17 cellular contexts compared by ENCODE assay signal in genomic region chr6:128278876-128279275, GRCh38.
A peak's percentile ranks its signal among the peaks of the same experiment; 100 is the strongest.
DNase-seq lines count a peak whose midpoint lies in the region; ATAC-seq, FAIRE-seq and TF ChIP-seq lines count a peak whose summit lies in the region.
"Had no signal": no experiment of that assay in that cellular context is flagged by ENCODE, and none has a peak within 500 bp of the region (broad histone marks: within the 10 kb centered on the region; RNA-seq: fewer than 3 reads in every experiment).

No MANE protein-coding gene starts in this region.

- POLR2A ChIA-PET in IMR-90 (lab: Charles Lee; ENCODE audit: unreplicated experiment) = no interaction called here

- H3K4me2 ChIP-seq in IMR-90 (ENCODE audit: low read depth, low read length) (no peak overlapping the region), mammary epithelial cell (ENCODE audit: insufficient read depth, low read depth, low read length) (no peak overlapping the region)
- H3K4me2 ChIP-seq: PC-9, SK-N-SH had no signal

- H2AK5ac ChIP-seq in IMR-90 (ENCODE audit: low read depth, low read length) = no peak overlapping the region; the same call in 1 of the 2 replicates

- no peak overlapping the region for H4K91ac ChIP-seq in IMR-90 (ENCODE audit: insufficient read depth, low read depth, low read length)

- H2BK120ac ChIP-seq in IMR-90 (ENCODE audit: low read depth, low read length) = no peak overlapping the region

- no peak overlapping the region for H3K9ac ChIP-seq in IMR-90 (ENCODE audit: low read depth, low read length)
- no peak overlapping the region for H3K9ac ChIP-seq in mammary epithelial cell (ENCODE audit: insufficient read depth, low read length)
- H3K9ac ChIP-seq: SK-N-SH had no signal

- TF ChIP-seq RAD21 in IMR-90 (IDR thresholded peaks at IDR 0.05; ENCODE audit: low read length) = no peak

- H2BK15ac ChIP-seq in IMR-90 (ENCODE audit: low read depth, low read length) = no peak overlapping the region

- intact Hi-C loops in IMR-90 (cut with micrococcal nuclease) = loop anchor here (5.0 kb wide), 1 partner anchor 238 kb away; no protein-coding TSS in a partner anchor
- intact Hi-C loops in pancreas (cut with DNase I) = no loop called here
- intact Hi-C loops in mammary epithelial cell (cut with micrococcal nuclease) = no loop called here

- no peak overlapping the region for H3K4me3 ChIP-seq in IMR-90 (ENCODE audit: insufficient read depth, low read depth, low read length)
- no peak overlapping the region for H3K4me3 ChIP-seq in pancreas
- H3K4me3 ChIP-seq in mammary epithelial cell (replicated peaks in 1 of 3; ENCODE audit: insufficient read depth in 1 of 3, low read depth in 2 of 3, low read length in 3 of 3) = no peak overlapping the region
- H3K4me3 ChIP-seq: PC-9 had no signal

- DNase-seq in NCI-H510A (lab: John Stamatoyannopoulos, UW) (peak; percentile 1), NCI-H510A treated with DMSO at 0.1 percent for 48 hours (lab: John Stamatoyannopoulos, UW) (no peak), IMR-90 (peak; percentile 15), kidney glomerular epithelial cell (lab: John Stamatoyannopoulos, UW) (peak; percentile 13), pancreas (no peak), urothelium cell line (ENCODE audit: low spot score) (no peak), HT-29 (ENCODE audit: low spot score) (no peak), mammary epithelial cell (no peak)
- DNase-seq: EL, NCI-H1105, NCI-H1694, NCI-H2081, NCI-H446 treated with DMSO at 0.1 percent for 48 hours, PC-9, RPMI8226, SHP77 treated with DMSO at 0.1 percent for 48 hours, SK-N-SH had no signal

- in situ Hi-C loops in IMR-90 (cut with MboI; ENCODE audit: low sequenced_read_pairs) (no loop called here), mammary epithelial cell (cut with MboI; ENCODE audit: low sequenced_read_pairs in 2 of 2) (no loop called here)

- H3K4ac ChIP-seq in IMR-90 (ENCODE audit: low read depth, low read length) = no peak overlapping the region

- H2BK5ac ChIP-seq in IMR-90 (ENCODE audit: low read depth, low read length, poor library complexity, severe bottlenecking) = no peak overlapping the region

- CTCF ChIA-PET in IMR-90 (lab: Yijun Ruan, JAX) = interaction anchor here (0.6 to 1.3 kb wide), 3 partner anchors 27 to 137 kb away, joined by 3 read pairs; no protein-coding TSS in a partner anchor
- CTCF ChIA-PET in mammary epithelial cell (lab: Charles Lee; ENCODE audit: low non-redundant PET) = no interaction called here

- no peaks in the 10 kb centered on the region for H3K27me3 ChIP-seq in IMR-90 (ENCODE audit: control insufficient read depth, insufficient read depth, low read length)
- no peaks in the 10 kb centered on the region for H3K27me3 ChIP-seq in pancreas
- no peaks in the 10 kb centered on the region for H3K27me3 ChIP-seq in mammary epithelial cell (ENCODE audit: insufficient read depth, low read length)

- peaks cover 21% of the 10 kb centered on the region for H3K79me2 ChIP-seq in mammary epithelial cell (ENCODE audit: insufficient read depth, low read length)

- H3K18ac ChIP-seq in IMR-90 (ENCODE audit: low read depth, low read length) = no peak overlapping the region

- H3K9me3 ChIP-seq in IMR-90 (ENCODE audit: control insufficient read depth, insufficient read depth, low read length) (no peaks in the 10 kb centered on the region), pancreas (no peaks in the 10 kb centered on the region), mammary epithelial cell (replicated peaks; ENCODE audit: insufficient read depth, low read length) (no peaks in the 10 kb centered on the region)
- H3K9me3 ChIP-seq: SK-N-SH had no signal

- H3K79me1 ChIP-seq in IMR-90 (ENCODE audit: low read depth in 1 of 2, low read length in 2 of 2) = peaks cover 5 to 34% of the 10 kb centered on the region in 2 experiments

- H3K27ac ChIP-seq in IMR-90 (ENCODE audit: insufficient read depth, low read length) (no peak overlapping the region), pancreas (no peak overlapping the region), mammary epithelial cell (ENCODE audit: insufficient read depth, low read depth, low read length) (no peak overlapping the region)
- H3K27ac ChIP-seq: PC-9 had no signal

- H3K4me1 ChIP-seq in IMR-90 (ENCODE audit: control insufficient read depth, insufficient read depth, low read length) (peaks cover 2% of the 10 kb centered on the region; the same call in 1 of the 2 replicates), pancreas (peaks cover 5 to 22% (median 16%) of the 10 kb centered on the region in 3 donors), mammary epithelial cell (ENCODE audit: insufficient read depth, low read length) (no peaks in the 10 kb centered on the region)

- BruUV-seq in IMR-90 (replicated peaks; lab: Mats Ljungman, UMichigan) (no TSS peak), mammary epithelial cell (replicated peaks; lab: Mats Ljungman, UMichigan) (no TSS peak)

- no peak for TF ChIP-seq CTCF in IMR-90 (conservative IDR thresholded peaks at IDR 0.05; ENCODE audit: low read depth, low read length)
- no peak for TF ChIP-seq CTCF in pancreas (IDR thresholded peaks at IDR 0.05)
- no peak for TF ChIP-seq CTCF in mammary epithelial cell (conservative IDR thresholded peaks at IDR 0.05 in 1 of 2, IDR thresholded peaks at IDR 0.05 in 1 of 2; ENCODE audit: extremely low read depth in 1 of 2, insufficient read depth in 1 of 2, low read depth in 1 of 2, low read length in 2 of 2)

- no peak for FAIRE-seq in pancreas (lab: Jason Lieb, UNC)
- no peak for FAIRE-seq in urothelium cell line (lab: Jason Lieb, UNC)

- no peak overlapping the region for H4K5ac ChIP-seq in IMR-90 (ENCODE audit: low read depth, low read length)

- H2AFZ ChIP-seq in IMR-90 (replicated peaks; ENCODE audit: low read length, poor library complexity) = no peak overlapping the region
- no peak overlapping the region for H2AFZ ChIP-seq in mammary epithelial cell (ENCODE audit: low read depth, low read length)
- H2AFZ ChIP-seq: PC-9 had no signal

- no peak overlapping the region for H2BK20ac ChIP-seq in IMR-90 (ENCODE audit: low read depth, low read length)

- ATAC-seq in IMR-90 (ENCODE audit: low read depth) (0 out of 2 replicates have a peak, but pooled peaks have one; percentile 24), pancreas (peak in 3 of 4 donors; percentile 23 to 71 (median 38))

- H3K36me3 ChIP-seq in IMR-90 (ENCODE audit: control insufficient read depth, insufficient read depth, low read length) = no peaks in the 10 kb centered on the region
- H3K36me3 ChIP-seq in pancreas = no peaks in the 10 kb centered on the region
- H3K36me3 ChIP-seq in mammary epithelial cell (ENCODE audit: insufficient read depth, low read length) = no peaks in the 10 kb centered on the region

- H4K20me1 ChIP-seq in IMR-90 (ENCODE audit: insufficient read depth, low read length) (peaks cover 7% of the 10 kb centered on the region; the same call in 1 of the 2 replicates), mammary epithelial cell (ENCODE audit: insufficient read depth, low read length) (no peaks in the 10 kb centered on the region)

- H3K23ac ChIP-seq in IMR-90 (ENCODE audit: low read depth, low read length) = no peak overlapping the region

- dilution Hi-C loops in IMR-90 (cut with HindIII; ENCODE audit: low sequenced_read_pairs, unreplicated experiment) (no loop called here), mammary epithelial cell (cut with HindIII; ENCODE audit: low sequenced_read_pairs) (no loop called here)

- peaks cover 3% of the 10 kb centered on the region; the same call in 1 of the 2 replicates for H3K9me1 ChIP-seq in IMR-90 (ENCODE audit: insufficient read depth, low read length)

- TF ChIP-seq POLR2A in IMR-90 (IDR thresholded peaks at IDR 0.05; ENCODE audit: low read depth, low read length) = no peak

- no peak overlapping the region for H3K14ac ChIP-seq in IMR-90 (replicated peaks; ENCODE audit: low read depth, low read length)

- H2AK9ac ChIP-seq in IMR-90 (replicated peaks; ENCODE audit: low read depth, low read length, poor library complexity) = no peak overlapping the region

- no peak overlapping the region for H3K56ac ChIP-seq in IMR-90 (ENCODE audit: extremely low read depth, insufficient read depth, low read length)

- H4K8ac ChIP-seq in IMR-90 (ENCODE audit: low read depth in 2 of 2, low read length in 2 of 2) = peak overlapping the region in 1 of 2 experiments; percentile 28; a peak in 1 of 4 replicates

TF ChIP-seq in IMR-90, 13 proteins besides CTCF, POLR2A, EP300 and RAD21:
- TF ChIP-seq BHLHE40 (IDR thresholded peaks at IDR 0.05; ENCODE audit: low read depth, low read length) (no peak), FOS (IDR thresholded peaks at IDR 0.05; ENCODE audit: low read depth, low read length) (no peak), CHD1 (IDR thresholded peaks at IDR 0.05; ENCODE audit: low read depth, low read length) (no peak)
TF ChIP-seq in IMR-90: peak in this region for 0.

Comparison
In these comparisons a context has a peak if more than half of its experiments do, and no peak if none do; other contexts are left out.
1. DNase-seq: peak in NCI-H510A (single experiment), IMR-90 (single experiment) and kidney glomerular epithelial cell (single experiment); none in NCI-H510A treated with DMSO at 0.1 percent for 48 hours (single experiment), pancreas (0 of 6), urothelium cell line (single experiment), HT-29 (single experiment) and mammary epithelial cell (single experiment).